ENCODE assay signal across 2 cellular contexts in the genomic region with DNA sequence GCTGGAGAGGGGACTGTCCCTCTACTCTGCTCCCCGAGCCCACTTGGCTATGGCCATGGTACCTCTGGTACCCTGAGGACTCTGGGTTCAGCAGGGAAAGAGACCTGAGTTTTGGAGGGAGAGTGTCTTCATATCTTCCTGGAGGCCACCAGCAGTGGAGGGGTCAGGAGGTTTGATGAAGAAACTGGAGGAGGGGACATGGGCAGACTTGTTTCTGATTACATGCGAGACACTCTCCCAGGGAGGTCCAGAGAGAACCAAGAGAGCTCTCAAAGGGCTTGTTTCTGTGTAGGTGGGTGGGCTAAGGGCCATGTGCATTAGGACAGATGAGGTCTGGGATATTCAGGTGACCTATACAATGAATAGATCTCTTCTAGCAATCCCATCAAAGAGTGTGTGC.
TF ChIP-seq lines count a peak whose summit lies in the region.

No MANE protein-coding gene starts in this region.

TF ChIP-seq in HEK293, 187 proteins besides CTCF, POLR2A, EP300 and RAD21 (continued from another document):
- peak; percentile 31; the same call in 1 of the 2 replicates for TF ChIP-seq ZFHX2 (tag by site-specific recombination; conservative IDR thresholded peaks at IDR 0.05)

TF ChIP-seq in H1, 55 proteins besides CTCF, POLR2A, EP300 and RAD21 (continued from another document):
- TF ChIP-seq SAP30 (IDR thresholded peaks at IDR 0.05; ENCODE audit: insufficient read depth, insufficient replicate concordance, low read length) (no peak), CTBP2 (IDR thresholded peaks at IDR 0.05; ENCODE audit: borderline replicate concordance, insufficient read depth, insufficient read length, low read length) (no peak), CHD1 (IDR thresholded peaks at IDR 0.05; ENCODE audit: low read depth, low read length) (no peak), CREB1 (IDR thresholded peaks at IDR 0.05) (no peak), SP1 (IDR thresholded peaks at IDR 0.05; ENCODE audit: low read depth, low read length) (no peak), TBP (IDR thresholded peaks at IDR 0.05; ENCODE audit: low read depth, low read length) (no peak), POU5F1 (IDR thresholded peaks at IDR 0.05; ENCODE audit: low read depth, low read length) (no peak), ZNF274 (IDR thresholded peaks at IDR 0.05; ENCODE audit: borderline replicate concordance, extremely low read depth, low read length) (no peak), YY1 (IDR thresholded peaks at IDR 0.05; ENCODE audit: low read depth, low read length) (no peak), ATF2 (IDR thresholded peaks at IDR 0.05; ENCODE audit: low read length) (no peak), RNF2 (IDR thresholded peaks at IDR 0.05; ENCODE audit: borderline replicate concordance, low read depth, low read length, missing control alignments, poor library complexity, severe bottlenecking) (no peak), GABPA (IDR thresholded peaks at IDR 0.05; ENCODE audit: borderline replicate concordance, insufficient read depth, low read length) (no peak), SIX5 (IDR thresholded peaks at IDR 0.05; ENCODE audit: low read depth, low read length) (no peak), EZH2 (IDR thresholded peaks at IDR 0.05; ENCODE audit: low read depth, low read length, severe bottlenecking) (no peak)
- TF ChIP-seq, protein P1, sequence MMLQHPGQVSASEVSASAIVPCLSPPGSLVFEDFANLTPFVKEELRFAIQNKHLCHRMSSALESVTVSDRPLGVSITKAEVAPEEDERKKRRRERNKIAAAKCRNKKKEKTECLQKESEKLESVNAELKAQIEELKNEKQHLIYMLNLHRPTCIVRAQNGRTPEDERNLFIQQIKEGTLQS (IDR thresholded peaks at IDR 0.05; ENCODE audit: insufficient read depth, low read depth, low read length): no peak
TF ChIP-seq in H1: peak in this region for 0.
